21 cellular contexts compared by ENCODE assay signal in genomic region chr5:172481011-172481410, GRCh38. TPM values are rescaled to one million over a fixed set of nuclear protein-coding genes. Genes with fewer than 3 reads are reported as not detected.
DNase-seq lines count a peak whose midpoint lies in the region; ATAC-seq, FAIRE-seq and TF ChIP-seq lines count a peak whose summit lies in the region.
"Had no signal": no experiment of that assay in that cellular context is flagged by ENCODE, and none has a peak within 500 bp of the region (broad histone marks: within the 10 kb centered on the region; RNA-seq: fewer than 3 reads in every experiment).

No MANE protein-coding gene starts in this region.

- intact Hi-C loops in heart right ventricle (cut with DNase I) (loop anchor here in 3 of 10 donors (5.0 to 10.0 kb wide), 3 partner anchors 104 to 164 kb away; partner anchors contain the start of gene NEURL1B (in 3 of the 3)), left ventricle myocardium superior (cut with micrococcal nuclease) (no loop called here), HepG2 (cut with micrococcal nuclease; ENCODE audit: unreplicated experiment) (no loop called here), right lobe of liver (cut with DNase I) (no loop called here), posterior vena cava (cut with DNase I) (loop anchor here (2.0 to 5.0 kb wide), 3 partner anchors 71 to 216 kb away; partner anchors contain the start of gene NEURL1B (in 1 of the 2)), vagina (cut with DNase I) (no loop called here)

- H4K20me1 ChIP-seq in HepG2 (ENCODE audit: insufficient read depth, low read length) = no peaks in the 10 kb centered on the region

- no peak for FAIRE-seq in HepG2 (lab: Jason Lieb, UNC)
- FAIRE-seq: GM12878, GM19239, H1 had no signal

- H3K27me3 ChIP-seq in heart right ventricle = no peaks in the 10 kb centered on the region
- no peaks in the 10 kb centered on the region for H3K27me3 ChIP-seq in HepG2 (ENCODE audit: control insufficient read depth in 1 of 2, insufficient read depth in 2 of 2, low read length in 2 of 2)
- H3K27me3 ChIP-seq in right lobe of liver = no peaks in the 10 kb centered on the region
- H3K27me3 ChIP-seq in vagina = no peaks in the 10 kb centered on the region

- TF ChIP-seq CTCF in heart right ventricle (IDR thresholded peaks at IDR 0.05) = no peak
- TF ChIP-seq CTCF in HepG2 (CRISPR knock-in tag; IDR thresholded peaks at IDR 0.05) = no peak
- TF ChIP-seq CTCF in right lobe of liver (IDR thresholded peaks at IDR 0.05) = no peak
- no peak for TF ChIP-seq CTCF in vagina (IDR thresholded peaks at IDR 0.05)

- in situ Hi-C loops in HepG2 (cut with HindIII; ENCODE audit: extremely low pct_ligation_motif_present, low pct_unique_long_range_greater_than_20kb) = no loop called here

- WGBS in heart right ventricle, 2 donors = 82 to 97% methylated on average over 5 of the region's 5 CpGs
- WGBS in HepG2 (ENCODE audit: low lambda C conversion rate) = 6% methylated on average over 5 of the region's 5 CpGs
- 75% methylated on average over 3 of the region's 5 CpGs for WGBS in right lobe of liver (ENCODE audit: insufficient coverage, low coverage, low lambda C conversion rate, missing lambda C conversion rate)

- H3K4me3 ChIP-seq in heart right ventricle (peak overlapping the region in 1 of 10 donors; percentile 13), HepG2 (replicated peaks in 1 of 3; ENCODE audit: insufficient read depth in 1 of 3, low read depth in 2 of 3, low read length in 3 of 3) (no peak overlapping the region), right lobe of liver (no peak overlapping the region), vagina (no peak overlapping the region)
- H3K4me3 ChIP-seq: GM12878, GM23248 had no signal

- no TSS peak for BruUV-seq in HepG2 (replicated peaks; lab: Mats Ljungman, UMichigan)

- H3K36me3 ChIP-seq in heart right ventricle (no peaks in the 10 kb centered on the region), HepG2 (replicated peaks in 1 of 2; ENCODE audit: control insufficient read depth in 1 of 2, insufficient read depth in 2 of 2, low read length in 2 of 2) (no peaks in the 10 kb centered on the region), right lobe of liver (no peaks in the 10 kb centered on the region), vagina (no peaks in the 10 kb centered on the region)

- peak overlapping the region in 8 of 10 donors; percentile 70 to 87 (median 79) for H3K27ac ChIP-seq in heart right ventricle
- H3K27ac ChIP-seq in HepG2 (ENCODE audit: extremely low read length, insufficient read depth, low read length) = no peak overlapping the region
- H3K27ac ChIP-seq in right lobe of liver = no peak overlapping the region
- peak overlapping the region; percentile 24 for H3K27ac ChIP-seq in vagina
- H3K27ac ChIP-seq: GM23248 had no signal

- H3K9me3 ChIP-seq in heart right ventricle (no peaks in the 10 kb centered on the region), HepG2 (ENCODE audit: low read length) (no peaks in the 10 kb centered on the region), right lobe of liver (no peaks in the 10 kb centered on the region), vagina (no peaks in the 10 kb centered on the region)
- H3K9me3 ChIP-seq: Caco-2 had no signal

- POLR2A ChIA-PET in HepG2 (lab: Yijun Ruan, JAX) = no interaction called here

- H3K9ac ChIP-seq in HepG2 (ENCODE audit: insufficient read depth, low read depth, low read length) = no peak overlapping the region
- H3K9ac ChIP-seq: GM23248 had no signal

- no peak overlapping the region for H3K4me2 ChIP-seq in HepG2 (ENCODE audit: low read depth, low read length)

- no peaks in the 10 kb centered on the region for H3K79me2 ChIP-seq in HepG2 (ENCODE audit: insufficient read depth, low read length)

- TF ChIP-seq POLR2A in HepG2 (IDR thresholded peaks at IDR 0.05; ENCODE audit: insufficient read depth in 1 of 2, low read depth in 2 of 2, low read length in 2 of 2) (no peak), right lobe of liver (IDR thresholded peaks at IDR 0.05) (no peak), vagina (IDR thresholded peaks at IDR 0.05) (no peak)

- CTCF ChIA-PET in HepG2 (lab: Yijun Ruan, JAX; ENCODE audit: low intra/inter-chr PET ratio, low total read pairs) = interaction anchor here (5.3 kb wide), 1 partner anchor 217 kb away, joined by 170 read pairs; no protein-coding TSS in a partner anchor

- H3K4me1 ChIP-seq in heart right ventricle (peaks cover 5 to 43% (median 15%) of the 10 kb centered on the region in 9 donors), HepG2 (ENCODE audit: insufficient read depth, low read length) (no peaks in the 10 kb centered on the region), right lobe of liver (no peaks in the 10 kb centered on the region), vagina (peaks cover 9% of the 10 kb centered on the region)
- H3K4me1 ChIP-seq: Caco-2 had no signal

- DNase-seq in heart right ventricle (no peak), left ventricle myocardium superior (no peak), HepG2 (ENCODE audit: low spot score) (peak; percentile 22), right lobe of liver (no peak), posterior vena cava (ENCODE audit: low spot score) (peak; percentile 55), vagina (ENCODE audit: extremely low spot score in 2 of 2) (no peak), DMS153 treated with DMSO at 0.1 percent for 48 hours (lab: John Stamatoyannopoulos, UW; ENCODE audit: unreplicated experiment) (no peak)
- DNase-seq: C1 segment of cervical spinal cord; Caco-2; CD8-positive, alpha-beta T cell; DMS153; DMS79; EL; GDM1; H7; HCEC 1CT had no signal

- TF ChIP-seq RAD21 in HepG2 (CRISPR knock-in tag; IDR thresholded peaks at IDR 0.05) = no peak

- ATAC-seq in heart right ventricle = no peak
- ATAC-seq in left ventricle myocardium superior = no peak
- peak; percentile 51 for ATAC-seq in HepG2
- no peak for ATAC-seq in right lobe of liver
- no peak for ATAC-seq in HG02840 (IDR thresholded peaks at IDR 0.05; ENCODE audit: low FRiP score, unreplicated experiment)
- ATAC-seq: CD8-positive, alpha-beta T cell; GM12878 had no signal

- no peak overlapping the region for H2AFZ ChIP-seq in HepG2 (ENCODE audit: low read length)
- H2AFZ ChIP-seq: GM23248 had no signal

- TF ChIP-seq EP300 in HepG2 (IDR thresholded peaks at IDR 0.05; ENCODE audit: low read depth in 2 of 2, low read length in 2 of 2) (no peak), HepG2 (CRISPR knock-in tag; IDR thresholded peaks at IDR 0.05; ENCODE audit: borderline replicate concordance) (no peak)

TF ChIP-seq in HepG2, 621 proteins besides CTCF, POLR2A, EP300 and RAD21 (continues in another document):
- TF ChIP-seq SOX13 (IDR thresholded peaks at IDR 0.05) (no peak), SOX13 (CRISPR knock-in tag; conservative IDR thresholded peaks at IDR 0.05 in 1 of 2, IDR thresholded peaks at IDR 0.05 in 1 of 2) (peak in 1 of 2 experiments; percentile 27; a peak in 1 of 4 replicates), BCL6 (CRISPR knock-in tag; IDR thresholded peaks at IDR 0.05) (no peak), ZKSCAN5 (CRISPR knock-in tag; IDR thresholded peaks at IDR 0.05) (peak; percentile 33; the same call in 1 of the 2 replicates), NR2F6 (IDR thresholded peaks at IDR 0.05) (no peak), NR2F6 (CRISPR knock-in tag; IDR thresholded peaks at IDR 0.05) (no peak), SIX1 (CRISPR knock-in tag; IDR thresholded peaks at IDR 0.05; ENCODE audit: borderline replicate concordance) (no peak), NFATC3 (CRISPR knock-in tag; IDR thresholded peaks at IDR 0.05) (no peak), HOXA3 (CRISPR knock-in tag; IDR thresholded peaks at IDR 0.05) (no peak), NFYC (CRISPR knock-in tag; IDR thresholded peaks at IDR 0.05) (no peak), ZIK1 (CRISPR knock-in tag; IDR thresholded peaks at IDR 0.05; ENCODE audit: borderline replicate concordance, low read depth) (no peak), ZNF616 (CRISPR knock-in tag; IDR thresholded peaks at IDR 0.05; ENCODE audit: low read depth) (no peak), ZNF530 (CRISPR knock-in tag; IDR thresholded peaks at IDR 0.05; ENCODE audit: low read depth) (no peak), ZNF773 (CRISPR knock-in tag; IDR thresholded peaks at IDR 0.05; ENCODE audit: borderline replicate concordance) (no peak), FOXK1 (CRISPR knock-in tag; IDR thresholded peaks at IDR 0.05; ENCODE audit: borderline replicate concordance, low read depth) (no peak), ZNF746 (CRISPR knock-in tag; IDR thresholded peaks at IDR 0.05) (no peak), ZNF749 (CRISPR knock-in tag; IDR thresholded peaks at IDR 0.05; ENCODE audit: borderline replicate concordance) (no peak), CBFB (CRISPR knock-in tag; IDR thresholded peaks at IDR 0.05) (no peak)

RNA-seq across cellular contexts. Expression of gene SH3PXD2B, which starts 26.7 kb away (rescaled TPM):
- total RNA-seq in heart right ventricle = 10 to 100 TPM in 2 of 10 donors, 1 to 10 TPM in 8; 2.9 to 12.5 (median 5.9) TPM
- 1 to 10 TPM; 1.8 to 5.7 TPM for polyA plus RNA-seq in heart right ventricle
- 5.0 TPM for total RNA-seq in left ventricle myocardium superior
- 3.4 and 3.8 TPM in 2 replicates for total RNA-seq in HepG2 (2016; rRNA removed; fragmentation: Illumina TruSeq; extraction: Trizol)
- total RNA-seq in HepG2 (2016; cell fraction: cytosol; rRNA removed; fragmentation: Illumina TruSeq; extraction: Trizol; ENCODE audit: low read depth) = 1.1 and 1.3 TPM in 2 replicates
- total RNA-seq in HepG2 (2016; cell fraction: insoluble cytoplasmic fraction; rRNA removed; fragmentation: Illumina TruSeq; extraction: Trizol) = 3.2 and 3.8 TPM in 2 replicates
- 1.5 and 2.4 TPM in 2 replicates for total RNA-seq in HepG2 (2016; cell fraction: membrane; rRNA removed; fragmentation: Illumina TruSeq; extraction: Trizol)
- 3.8 TPM in 2 replicates for total RNA-seq in HepG2 (2016; cell fraction: nucleus; rRNA removed; fragmentation: Illumina TruSeq; extraction: Trizol)
- polyA plus RNA-seq in HepG2 (2011; rRNA removed) = 4.6 and 5.3 TPM in 2 replicates
- 1.9 and 2.4 TPM in 2 replicates for polyA plus RNA-seq in HepG2 (2011; cell fraction: cytosol; rRNA removed)
- 6.3 and 6.6 TPM in 2 replicates for polyA plus RNA-seq in HepG2 (2011; cell fraction: nucleus; rRNA removed)
- polyA plus RNA-seq in HepG2 (2012) = 3.7 and 4.6 TPM in 2 replicates
- polyA plus RNA-seq in HepG2 (2016; cell fraction: cytosol; fragmentation: Illumina TruSeq; extraction: Trizol; ENCODE audit: low read depth) = 0.45 and 0.58 TPM in 2 replicates
- polyA plus RNA-seq in HepG2 (2016; cell fraction: insoluble cytoplasmic fraction; fragmentation: Illumina TruSeq; extraction: Trizol; ENCODE audit: low read depth) = 4.5 and 5.7 TPM in 2 replicates
- 0.58 and 1.3 TPM in 2 replicates for polyA plus RNA-seq in HepG2 (2016; cell fraction: membrane; fragmentation: Illumina TruSeq; extraction: Trizol; ENCODE audit: low read depth)
- 4.4 and 5.5 TPM in 2 replicates for polyA plus RNA-seq in HepG2 (2016; cell fraction: nucleus; fragmentation: Illumina TruSeq; extraction: Trizol; ENCODE audit: insufficient read depth, low read depth)
- polyA minus RNA-seq in HepG2 (2011; rRNA and poly(A)+ RNA removed; ENCODE audit: low replicate concordance) = 6.5 and 8.9 TPM in 2 replicates
- polyA minus RNA-seq in HepG2 (2011; cell fraction: cytosol; rRNA and poly(A)+ RNA removed) = 4.5 and 5.0 TPM in 2 replicates
- 4.5 and 4.7 TPM in 2 replicates for polyA minus RNA-seq in HepG2 (2011; cell fraction: nucleus; rRNA and poly(A)+ RNA removed)
- 1 to 10 TPM; 2.5 to 6.8 (median 5.2) TPM for total RNA-seq in right lobe of liver
- 100 to 1,000 TPM in 1 of 2 donors, 10 to 100 TPM in 1; 85.2 to 114 TPM for total RNA-seq in posterior vena cava
- 30.9 TPM for total RNA-seq in vagina

Comparison
In these comparisons a context has a peak if more than half of its experiments do, and no peak if none do; other contexts are left out.
1. DNase-seq: peak in HepG2 (single experiment) and posterior vena cava (single experiment); none in heart right ventricle (0 of 2), left ventricle myocardium superior (single experiment), right lobe of liver (0 of 3), vagina (0 of 2) and DMS153 treated with DMSO at 0.1 percent for 48 hours (single experiment).
2. H3K27ac ChIP-seq: peak in heart right ventricle (8 of 10) and vagina (single experiment); none in HepG2 (single experiment) and right lobe of liver (0 of 3).
3. intact Hi-C loops: an anchor here in posterior vena cava (2.0 to 5.0 kb wide); none called in left ventricle myocardium superior, HepG2, right lobe of liver and vagina.